Comparison of ENCODE assay signal across 8 cellular contexts in the genomic region with DNA sequence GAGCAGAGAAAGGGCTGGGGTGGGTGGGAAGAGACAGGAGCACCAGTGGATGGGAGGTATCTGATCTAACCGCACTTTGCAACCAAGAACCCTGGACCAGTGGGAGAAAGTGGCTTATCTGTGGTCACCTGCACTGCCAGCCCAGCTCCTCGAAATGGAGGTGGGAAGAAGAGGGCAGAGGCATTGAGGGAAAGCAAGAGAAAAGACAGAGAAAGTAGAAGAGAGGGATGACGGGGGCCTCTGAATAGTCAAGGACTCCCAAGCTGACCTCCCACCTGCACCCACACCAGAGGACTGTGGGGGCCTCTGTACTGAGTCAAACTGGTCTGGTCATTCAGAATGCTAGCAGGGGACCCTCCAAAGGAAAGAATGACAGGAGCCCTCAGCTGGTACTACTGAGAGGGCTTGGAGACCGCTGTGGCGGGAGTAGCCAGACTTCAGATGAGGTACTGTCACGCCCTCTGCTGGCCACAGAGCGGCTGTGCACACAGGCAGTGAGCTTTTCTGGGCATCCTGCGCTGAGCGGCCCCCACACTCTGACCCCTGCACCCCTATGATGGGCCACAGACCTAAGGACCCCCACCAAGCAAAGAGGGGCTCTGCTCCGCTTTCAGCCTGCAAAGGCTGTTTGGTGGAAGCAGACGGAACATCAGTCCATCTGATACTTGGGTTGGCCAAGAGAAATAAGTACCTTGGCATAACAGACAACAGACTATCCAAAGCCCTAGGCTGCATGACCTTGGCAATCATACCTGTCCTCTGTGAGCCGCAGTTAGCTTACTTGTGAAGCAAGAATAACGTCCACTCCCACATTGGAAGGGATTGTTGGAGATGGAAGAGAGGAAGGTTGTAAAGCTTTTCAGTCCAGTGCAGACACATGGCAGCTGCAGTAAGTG.
DNase-seq lines count a peak whose midpoint lies in the region; ATAC-seq, FAIRE-seq and TF ChIP-seq lines count a peak whose summit lies in the region.
"Had no signal": no experiment of that assay in that cellular context is flagged by ENCODE, and none has a peak within 500 bp of the region (broad histone marks: within the 10 kb centered on the region; RNA-seq: fewer than 3 reads in every experiment).

No MANE protein-coding gene starts in this region.

- no peak for TF ChIP-seq POLR2A in GM12891 (IDR thresholded peaks at IDR 0.05; ENCODE audit: low read depth, low read length)

- no peaks in the 10 kb centered on the region for H3K36me3 Mint-ChIP-seq in astrocyte (ENCODE audit: low read depth, unreplicated experiment)

- ATAC-seq in GM18858 (IDR thresholded peaks at IDR 0.05; ENCODE audit: unreplicated experiment), result no peak

- H3K27ac Mint-ChIP-seq in astrocyte (ENCODE audit: unreplicated experiment), result no peak overlapping the region

- no peaks in the 10 kb centered on the region for H3K79me2 ChIP-seq in astrocyte (ENCODE audit: insufficient read depth, low read length)
- no peaks in the 10 kb centered on the region for H3K79me2 ChIP-seq in hepatocyte

- no peaks in the 10 kb centered on the region for H3K4me1 Mint-ChIP-seq in astrocyte (ENCODE audit: low read depth, unreplicated experiment)

- H3K9me2 ChIP-seq in hepatocyte (replicated peaks; ENCODE audit: insufficient read depth), result no peaks in the 10 kb centered on the region

- no peak overlapping the region for H3K27ac ChIP-seq in astrocyte (ENCODE audit: low read depth, low read length)
- no peak overlapping the region for H3K27ac ChIP-seq in hepatocyte

- 33% methylated on average over 13 of the region's 13 CpGs for WGBS in hepatocyte (ENCODE audit: low lambda C conversion rate, missing lambda C conversion rate)

- FAIRE-seq in GM12891 (lab: Jason Lieb, UNC) (peak; percentile 92), astrocyte (lab: Jason Lieb, UNC) (peak; percentile 52)
- FAIRE-seq: endometrium had no signal

- H2AFZ ChIP-seq in astrocyte (ENCODE audit: low read depth, low read length), result no peak overlapping the region
- H2AFZ ChIP-seq in hepatocyte, result no peak overlapping the region

- no peaks in the 10 kb centered on the region for H3K27me3 ChIP-seq in astrocyte (ENCODE audit: insufficient read depth, low read length)
- peaks cover 7% of the 10 kb centered on the region for H3K27me3 ChIP-seq in hepatocyte

- TF ChIP-seq CTCF in astrocyte (IDR thresholded peaks at IDR 0.05; ENCODE audit: insufficient read depth, low read depth, low read length) (peak; percentile 83), hepatocyte (IDR thresholded peaks at IDR 0.05; ENCODE audit: poor library complexity) (peak; percentile 90)

- peaks cover 71% of the 10 kb centered on the region for H3K27me3 Mint-ChIP-seq in astrocyte (ENCODE audit: low read depth, unreplicated experiment)

- no peaks in the 10 kb centered on the region for H3K9me3 Mint-ChIP-seq in astrocyte (ENCODE audit: unreplicated experiment)

- no peak overlapping the region for H3K9ac ChIP-seq in astrocyte (ENCODE audit: low read length)

- H3K36me3 ChIP-seq in astrocyte (ENCODE audit: insufficient read depth, low read length) (no peaks in the 10 kb centered on the region), hepatocyte (replicated peaks; ENCODE audit: insufficient read depth, low read depth) (no peaks in the 10 kb centered on the region)

- H3K4me1 ChIP-seq in astrocyte (ENCODE audit: insufficient read depth, low read length) (no peaks in the 10 kb centered on the region), hepatocyte (ENCODE audit: insufficient read depth) (peaks cover 30% of the 10 kb centered on the region)

- no peak overlapping the region for H3K4me3 Mint-ChIP-seq in astrocyte (ENCODE audit: unreplicated experiment)

- H3K9me3 ChIP-seq in astrocyte (ENCODE audit: insufficient read depth, low read depth, low read length), result no peaks in the 10 kb centered on the region
- H3K9me3 ChIP-seq in hepatocyte (ENCODE audit: low read depth), result no peaks in the 10 kb centered on the region

- H3K4me3 ChIP-seq in astrocyte (ENCODE audit: insufficient read depth, low read depth, low read length) (no peak overlapping the region), hepatocyte (no peak overlapping the region), skeletal muscle cell (ENCODE audit: low read depth, low read length) (no peak overlapping the region)

- no peaks in the 10 kb centered on the region for H4K20me1 ChIP-seq in astrocyte (ENCODE audit: insufficient read depth, low read length)
- H4K20me1 ChIP-seq in hepatocyte (ENCODE audit: insufficient read depth, poor library complexity, severe bottlenecking), result no peaks in the 10 kb centered on the region

- DNase-seq in GM12891 (ENCODE audit: insufficient read length, low spot score), result peak; percentile 74
- DNase-seq in M059J (ENCODE audit: low read depth), result peak; percentile 60
- DNase-seq in T-helper 2 cell, result peak in 3 of 5 experiments; percentile 19 to 61 (median 20)
- DNase-seq in astrocyte (ENCODE audit: low read depth), result peak; percentile 23
- peak; percentile 88 for DNase-seq in hepatocyte (ENCODE audit: low spot score)
- DNase-seq in skeletal muscle cell (ENCODE audit: low read depth), result peak; percentile 13

- H3K4me2 ChIP-seq in astrocyte (ENCODE audit: low read length), result no peak overlapping the region
- H3K4me2 ChIP-seq in hepatocyte, result no peak overlapping the region

TF ChIP-seq in GM12891, 5 proteins besides CTCF, POLR2A, EP300 and RAD21:
- no peak for TF ChIP-seq SPI1 (IDR thresholded peaks at IDR 0.05; ENCODE audit: low read depth, low read length)
- no peak for TF ChIP-seq PAX5 (IDR thresholded peaks at IDR 0.05; ENCODE audit: insufficient read depth, low read length, severe bottlenecking)
- TF ChIP-seq POLR2AphosphoS5 (IDR thresholded peaks at IDR 0.05; ENCODE audit: low read depth, low read length), result no peak
- TF ChIP-seq POU2F2 (IDR thresholded peaks at IDR 0.05; ENCODE audit: low read depth, low read length), result no peak
- TF ChIP-seq TAF1 (IDR thresholded peaks at IDR 0.05; ENCODE audit: low read depth, low read length), result no peak

Comparison
In these comparisons a context has a peak if more than half of its experiments do, and no peak if none do; other contexts are left out.
1. DNase-seq: peak in every context shown above with its lines; median percentile 88 in hepatocyte; 74 in GM12891; 60 in M059J; 23 in astrocyte; 20 in T-helper 2 cell; 13 in skeletal muscle cell.